In the genomic region with DNA sequence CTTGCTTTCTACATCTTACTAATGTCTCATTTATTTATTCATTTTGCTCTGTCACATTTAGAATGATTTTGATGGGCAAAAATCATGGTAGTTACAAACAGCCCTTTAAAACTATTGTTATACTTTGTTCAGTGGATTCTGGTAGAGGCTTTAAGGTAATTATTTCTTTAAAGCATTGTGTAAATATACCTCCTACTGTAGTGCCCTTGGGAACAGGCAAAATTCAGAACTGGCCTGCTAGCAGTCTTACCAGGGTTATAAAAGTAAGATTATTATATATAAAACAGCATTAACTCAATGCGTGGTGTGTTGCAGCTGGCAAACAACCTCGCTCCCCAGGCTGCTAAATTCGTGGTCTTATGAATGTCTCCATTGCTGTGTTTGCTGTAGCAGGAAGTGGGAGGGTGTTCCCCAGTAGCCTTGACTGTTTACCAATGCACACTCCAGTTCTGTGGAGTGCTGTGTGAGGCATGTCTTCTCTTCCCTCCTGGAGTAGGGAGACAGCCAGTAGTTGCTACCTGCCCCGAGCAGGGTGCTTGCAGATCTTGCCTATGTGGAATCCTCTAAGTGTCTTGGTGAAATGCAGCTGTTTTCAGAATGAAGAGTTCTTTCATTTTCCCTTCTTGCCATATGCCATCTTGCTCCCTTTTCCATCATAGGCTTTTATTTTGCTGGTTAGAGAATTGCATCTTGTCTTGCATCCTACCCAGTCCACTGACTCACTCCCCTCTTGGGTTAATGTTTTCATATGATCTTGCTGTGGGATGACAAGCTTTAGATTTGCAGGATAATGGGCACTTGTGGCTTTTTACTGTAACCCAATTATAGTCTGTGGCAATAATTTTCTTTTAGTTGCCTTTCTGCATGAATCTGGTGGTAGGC, we compare ENCODE assay signal across 11 cellular contexts. TPM values are rescaled to one million over a fixed set of nuclear protein-coding genes. Genes with fewer than 3 reads are reported as not detected.
A peak's percentile ranks its signal among the peaks of the same experiment; 100 is the strongest.
DNase-seq lines count a peak whose midpoint lies in the region; ATAC-seq lines count a peak whose summit lies in the region.
"Had no signal": no experiment of that assay in that cellular context is flagged by ENCODE, and none has a peak within 500 bp of the region (broad histone marks: within the 10 kb centered on the region; RNA-seq: fewer than 3 reads in every experiment).

No MANE protein-coding gene starts in this region.

- H3K4me1 Mint-ChIP-seq in activated T-cell treated with anti-CD3 and anti-CD28 coated beads, Interleukin-2, amount 50 U/mL, for 4 hours (ENCODE audit: low read depth) = peaks cover 54% of the 10 kb centered on the region
- peaks cover 34 to 56% of the 10 kb centered on the region in 2 donors for H3K4me1 Mint-ChIP-seq in effector memory CD8-positive, alpha-beta T cell (ENCODE audit: low read depth in 2 of 2)
- H3K4me1 Mint-ChIP-seq in stimulated activated naive CD8-positive, alpha-beta T cell treated with anti-CD3 and anti-CD28 coated beads, Interleukin-15, amount 100 ng/mL, for 72 hours = peaks cover 62% of the 10 kb centered on the region

- ATAC-seq in activated T-cell treated with anti-CD3 and anti-CD28 coated beads, Interleukin-2, amount 50 U/mL, for 4 hours = peak; percentile 41 to 54
- ATAC-seq in effector memory CD8-positive, alpha-beta T cell (replicated peaks) = peak; percentile 56
- no peak for ATAC-seq in stimulated activated naive CD8-positive, alpha-beta T cell treated with anti-CD3 and anti-CD28 coated beads, Interleukin-15, amount 100 ng/mL, for 72 hours
- ATAC-seq in HG03175 (IDR thresholded peaks at IDR 0.05; ENCODE audit: unreplicated experiment) = no peak
- ATAC-seq in GM21786 (IDR thresholded peaks at IDR 0.05; ENCODE audit: unreplicated experiment) = no peak

- no peaks in the 10 kb centered on the region for H3K9me3 Mint-ChIP-seq in activated T-cell treated with anti-CD3 and anti-CD28 coated beads, Interleukin-2, amount 50 U/mL, for 4 hours
- H3K9me3 Mint-ChIP-seq in effector memory CD8-positive, alpha-beta T cell = no peaks in the 10 kb centered on the region
- H3K9me3 Mint-ChIP-seq in stimulated activated naive CD8-positive, alpha-beta T cell treated with anti-CD3 and anti-CD28 coated beads, Interleukin-15, amount 100 ng/mL, for 72 hours = peaks cover 0 to 9% of the 10 kb centered on the region in 2 donors

- no peaks in the 10 kb centered on the region for H3K27me3 Mint-ChIP-seq in activated T-cell treated with anti-CD3 and anti-CD28 coated beads, Interleukin-2, amount 50 U/mL, for 4 hours (ENCODE audit: low read depth)
- no peaks in the 10 kb centered on the region for H3K27me3 Mint-ChIP-seq in effector memory CD8-positive, alpha-beta T cell
- H3K27me3 Mint-ChIP-seq in stimulated activated naive CD8-positive, alpha-beta T cell treated with anti-CD3 and anti-CD28 coated beads, Interleukin-15, amount 100 ng/mL, for 72 hours = no peaks in the 10 kb centered on the region

- no peak for DNase-seq in activated T-cell treated with anti-CD3 and anti-CD28 coated beads, Interleukin-2, amount 50 U/mL, for 4 hours
- DNase-seq in activated T-cell treated with anti-CD3 and anti-CD28 coated beads for 4 hours = no peak
- DNase-seq in NCI-H69 (lab: John Stamatoyannopoulos, UW) = peak; percentile 70
- peak in 1 of 3 experiments; percentile 15 for DNase-seq in effector memory CD8-positive, alpha-beta T cell
- no peak for DNase-seq in stimulated activated naive CD8-positive, alpha-beta T cell treated with anti-CD3 and anti-CD28 coated beads, Interleukin-15, amount 100 ng/mL, for 72 hours
- no peak for DNase-seq in SIG-M5 (lab: John Stamatoyannopoulos, UW)
- DNase-seq: activated CD8-positive, alpha-beta memory T cell treated with anti-CD3 and anti-CD28 coated beads, Interleukin-2, amount 50 U/mL, for 4 hours; hypothalamus; MG63 had no signal

- peak overlapping the region; percentile 47 to 92 for H3K27ac Mint-ChIP-seq in effector memory CD8-positive, alpha-beta T cell
- H3K27ac Mint-ChIP-seq in stimulated activated naive CD8-positive, alpha-beta T cell treated with anti-CD3 and anti-CD28 coated beads, Interleukin-15, amount 100 ng/mL, for 72 hours = peak overlapping the region in 1 of 2 donors; percentile 91

- H3K4me3 Mint-ChIP-seq in activated T-cell treated with anti-CD3 and anti-CD28 coated beads, Interleukin-2, amount 50 U/mL, for 4 hours = peak overlapping the region; percentile 6
- H3K4me3 Mint-ChIP-seq in effector memory CD8-positive, alpha-beta T cell = peak overlapping the region; percentile 57 to 74
- peak overlapping the region; percentile 20 to 41 for H3K4me3 Mint-ChIP-seq in stimulated activated naive CD8-positive, alpha-beta T cell treated with anti-CD3 and anti-CD28 coated beads, Interleukin-15, amount 100 ng/mL, for 72 hours

- H3K36me3 Mint-ChIP-seq in activated T-cell treated with anti-CD3 and anti-CD28 coated beads, Interleukin-2, amount 50 U/mL, for 4 hours (ENCODE audit: insufficient read depth) = peaks cover 35% of the 10 kb centered on the region
- peaks cover 45% of the 10 kb centered on the region for H3K36me3 Mint-ChIP-seq in effector memory CD8-positive, alpha-beta T cell (ENCODE audit: insufficient read depth)

RNA-seq across cellular contexts. Expression of a gene that starts 45.3 kb away (rescaled TPM):
- total RNA-seq in activated T-cell treated with anti-CD3 and anti-CD28 coated beads, Interleukin-2, amount 50 U/mL, for 4 hours = 10 to 100 TPM; 44.9 to 65.3 (median 58.2) TPM

Comparison
In these comparisons a context has a peak if more than half of its experiments do, and no peak if none do; other contexts are left out.
1. ATAC-seq: peak in activated T-cell treated with anti-CD3 and anti-CD28 coated beads, Interleukin-2, amount 50 U/mL, for 4 hours (2 of 2) and effector memory CD8-positive, alpha-beta T cell (single experiment); none in stimulated activated naive CD8-positive, alpha-beta T cell treated with anti-CD3 and anti-CD28 coated beads, Interleukin-15, amount 100 ng/mL, for 72 hours (single experiment), HG03175 (single experiment) and GM21786 (single experiment).
2. H3K4me3 Mint-ChIP-seq: peak in every context shown above with its lines; median percentile 66 in effector memory CD8-positive, alpha-beta T cell; 30 in stimulated activated naive CD8-positive, alpha-beta T cell treated with anti-CD3 and anti-CD28 coated beads, Interleukin-15, amount 100 ng/mL, for 72 hours; 6 in activated T-cell treated with anti-CD3 and anti-CD28 coated beads, Interleukin-2, amount 50 U/mL, for 4 hours.